1 cellular context compared by ENCODE assay signal in the genomic region with DNA sequence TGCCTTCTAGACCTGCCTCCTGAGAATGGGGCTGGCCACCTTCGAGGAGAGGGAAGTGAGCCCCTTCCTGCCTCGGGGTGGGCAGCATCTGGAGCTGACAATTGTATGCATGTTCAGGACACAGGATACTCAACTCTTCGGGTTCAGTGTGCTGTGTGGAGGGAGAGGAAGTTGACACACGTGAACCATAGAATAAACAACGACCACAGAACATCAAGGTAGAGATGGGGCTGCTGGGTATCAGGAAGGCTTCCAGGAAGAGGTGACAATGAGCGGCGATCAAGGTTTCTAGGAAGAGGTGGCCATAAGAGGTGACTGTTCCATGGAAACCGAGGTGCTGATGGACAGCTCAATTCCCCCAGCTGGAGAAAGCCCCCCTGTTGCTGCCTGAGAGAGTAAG.
TF ChIP-seq lines count a peak whose summit lies in the region.

No MANE protein-coding gene starts in this region.

TF ChIP-seq in K562, 482 proteins besides CTCF, POLR2A, EP300 and RAD21:
- TF ChIP-seq CBX5 (IDR thresholded peaks at IDR 0.05; ENCODE audit: borderline replicate concordance, low read depth) (no peak), SRF (CRISPR knock-in tag; IDR thresholded peaks at IDR 0.05) (no peak), ZFP36 (IDR thresholded peaks at IDR 0.05; ENCODE audit: low read depth, low read length, partially characterized antibody) (peak; percentile 62)
